ENCODE assay signal across 33 cellular contexts in the genomic region with DNA sequence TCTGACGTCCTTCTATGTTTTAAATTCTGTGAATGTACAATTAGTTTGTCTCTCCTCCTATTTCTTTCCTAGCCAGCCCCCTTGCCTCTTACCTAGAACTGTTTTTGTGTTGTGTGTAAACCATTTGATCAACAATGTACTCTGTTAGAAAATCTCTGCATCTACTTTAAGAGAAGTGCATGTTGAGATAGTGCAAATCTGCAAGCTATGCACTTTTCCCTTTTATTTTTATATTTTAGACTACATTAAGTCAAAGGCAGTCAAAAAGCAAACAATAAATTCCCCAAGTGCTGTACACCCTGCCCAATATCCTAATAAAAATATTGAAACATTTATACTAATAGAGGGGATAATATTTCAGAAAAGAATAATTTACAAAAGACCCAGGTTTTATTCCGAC. TPM values are rescaled to one million over a fixed set of nuclear protein-coding genes. Genes with fewer than 3 reads are reported as not detected.
"Had no signal": no experiment of that assay in that cellular context is flagged by ENCODE, and none has a peak within 500 bp of the region (broad histone marks: within the 10 kb centered on the region; RNA-seq: fewer than 3 reads in every experiment).

No MANE protein-coding gene starts in this region.

- FAIRE-seq: bronchial epithelial cell, TTC549 had no signal

- H3K27me3 ChIP-seq: ascending aorta, cardiac muscle cell had no signal

- H3K4me1 ChIP-seq: ascending aorta had no signal

- H3K27ac ChIP-seq: ascending aorta, cardiac muscle cell, WERI-Rb-1 had no signal

- ATAC-seq: activated CD4-positive, alpha-beta T cell treated with anti-CD3 and anti-CD28 coated beads for 36 hours; activated CD4-positive, CD25-positive, alpha-beta regulatory T cell treated with anti-CD3 and anti-CD28 coated beads, Interleukin-2, amount 50 U/mL, for 24 hours; activated CD8-positive, alpha-beta memory T cell treated with anti-CD3 and anti-CD28 coated beads, Interleukin-2, amount 10 ng/mL, durations not matched to agents 7 days and 5 days; activated CD8-positive, alpha-beta T cell treated with anti-CD3 and anti-CD28 coated beads, Interleukin-2, amount 10 ng/mL, durations not matched to agents 7 days and 5 days; activated naive CD8-positive, alpha-beta T cell treated with anti-CD3 and anti-CD28 coated beads, Interleukin-2, amount 50 U/mL, for 24 hours; WTC11 had no signal

- H3K4me3 ChIP-seq: ascending aorta, cardiac muscle cell had no signal

- DNase-seq: activated CD4-positive, alpha-beta memory T cell treated with anti-CD3 and anti-CD28 coated beads, Interleukin-2, amount 10 ng/mL, durations not matched to agents 7 days and 5 days; activated CD4-positive, alpha-beta T cell treated with anti-CD3 and anti-CD28 coated beads for 1 hour; activated CD4-positive, alpha-beta T cell treated with anti-CD3 and anti-CD28 coated beads for 36 hours; activated CD4-positive, alpha-beta T cell treated with anti-CD3 and anti-CD28 coated beads for 48 hours; activated CD4-positive, alpha-beta T cell treated with anti-CD3 and anti-CD28 coated beads, Interleukin-2, amount 10 ng/mL, durations not matched to agents 7 days and 5 days; activated CD4-positive, alpha-beta T cell treated with anti-CD3 and anti-CD28 coated beads, Interleukin-2, amount 50 U/mL, for 48 hours; activated CD4-positive, CD25-positive, alpha-beta regulatory T cell; activated CD8-positive, alpha-beta memory T cell treated with anti-CD3 and anti-CD28 coated beads for 24 hours; activated CD8-positive, alpha-beta memory T cell treated with anti-CD3 and anti-CD28 coated beads, Interleukin-2, amount 10 ng/mL, durations not matched to agents 7 days and 5 days; activated CD8-positive, alpha-beta memory T cell treated with anti-CD3 and anti-CD28 coated beads, Interleukin-2, amount 50 U/mL, for 48 hours; activated CD8-positive, alpha-beta T cell treated with anti-CD3 and anti-CD28 coated beads, Interleukin-2, amount 10 ng/mL, durations not matched to agents 7 days and 5 days; activated effector memory CD4-positive, alpha-beta T cell treated with Interleukin-2 at 50 U/mL for 16 hours; activated gamma-delta T cell; activated naive CD4-positive, alpha-beta T cell treated with anti-CD3 and anti-CD28 coated beads, Interleukin-2, amount 10 ng/mL, durations not matched to agents 7 days and 5 days; activated naive CD4-positive, alpha-beta T cell treated with Interleukin-2 at 50 U/mL for 16 hours; activated naive CD8-positive, alpha-beta T cell treated with anti-CD3 and anti-CD28 coated beads, Interleukin-2, amount 10 ng/mL, durations not matched to agents 7 days and 5 days; activated naive CD8-positive, alpha-beta T cell treated with anti-CD3 and anti-CD28 coated beads, Interleukin-2, amount 50 U/mL, for 24 hours; activated T-cell treated with anti-CD3 and anti-CD28 coated beads, Interleukin-2, amount 50 U/mL, for 24 hours; activated T-cell treated with anti-CD3 and anti-CD28 coated beads, Interleukin-2, amount 50 U/mL, for 48 hours; amygdala; anterior cingulate cortex; caudate nucleus; cerebellar nuclear complex; T-helper 2 cell; T-helper 9 cell; WERI-Rb-1 had no signal

- H3K9me3 ChIP-seq: ascending aorta had no signal

- H3K36me3 ChIP-seq: ascending aorta, cardiac muscle cell, WERI-Rb-1 had no signal

RNA-seq across cellular contexts. Expression of gene LYPD6, which starts 13.7 kb away (rescaled TPM):
- total RNA-seq: activated CD4-positive, alpha-beta memory T cell treated with anti-CD3 and anti-CD28 coated beads, Interleukin-2, amount 10 ng/mL, durations not matched to agents 7 days and 5 days; activated CD4-positive, alpha-beta T cell treated with anti-CD3 and anti-CD28 coated beads for 36 hours; activated CD4-positive, alpha-beta T cell treated with anti-CD3 and anti-CD28 coated beads, Interleukin-2, amount 10 ng/mL, durations not matched to agents 7 days and 5 days; activated CD8-positive, alpha-beta memory T cell treated with anti-CD3 and anti-CD28 coated beads, Interleukin-2, amount 10 ng/mL, durations not matched to agents 7 days and 5 days; activated CD8-positive, alpha-beta T cell treated with anti-CD3 and anti-CD28 coated beads, Interleukin-2, amount 10 ng/mL, durations not matched to agents 7 days and 5 days; activated naive CD8-positive, alpha-beta T cell treated with anti-CD3 and anti-CD28 coated beads, Interleukin-2, amount 10 ng/mL, durations not matched to agents 7 days and 5 days; activated T-helper 2 cell treated with anti-CD3 and anti-CD28 coated beads, Interferon-gamma antibody, Interleukin-2, Interleukin-4, amounts not matched to agents 10 μg/mL and 5 μg/mL and 100 μg/mL, durations not matched to agents 14 hours and 24 hours and 36 hours had no signal
